9 cellular contexts compared by ENCODE assay signal in genomic region chr19:3186891-3187661, GRCh38. TPM values are rescaled to one million over a fixed set of nuclear protein-coding genes. Genes with fewer than 3 reads are reported as not detected.
DNase-seq lines count a peak whose midpoint lies in the region; ATAC-seq and TF ChIP-seq lines count a peak whose summit lies in the region.
"Had no signal": no experiment of that assay in that cellular context is flagged by ENCODE, and none has a peak within 500 bp of the region (broad histone marks: within the 10 kb centered on the region; RNA-seq: fewer than 3 reads in every experiment).

No MANE protein-coding gene starts in this region.

- peak; percentile 49 for DNase-seq in GM23248
- DNase-seq in T-helper 17 cell: no peak
- DNase-seq in foreskin fibroblast: peak in 1 of 2 donors; percentile 27
- no peak for DNase-seq in gastrocnemius medialis
- DNase-seq in GM03348 (ENCODE audit: low spot score): no peak
- no peak for DNase-seq in HPDE6-E6E7 (ENCODE audit: extremely low spot score)
- DNase-seq in DMS53 treated with DMSO at 0.1 percent for 48 hours (lab: John Stamatoyannopoulos, UW; ENCODE audit: unreplicated experiment): no peak
- DNase-seq: activated CD4-positive, alpha-beta T cell treated with anti-CD3 and anti-CD28 coated beads, Interleukin-2, amount 50 U/mL, for 1 hour had no signal

- H3K36me3 ChIP-seq in GM23248 (ENCODE audit: low read depth) (no peaks in the 10 kb centered on the region), gastrocnemius medialis (no peaks in the 10 kb centered on the region)

- H3K4me3 ChIP-seq in GM23248: peak overlapping the region; percentile 88
- peak overlapping the region; percentile 77 to 87 for H3K4me3 ChIP-seq in foreskin fibroblast (ENCODE audit: low read depth in 1 of 2, low read length in 2 of 2)
- peak overlapping the region; percentile 56 to 81 (median 76) for H3K4me3 ChIP-seq in gastrocnemius medialis

- H2AFZ ChIP-seq in GM23248: no peak overlapping the region

- no peak for ATAC-seq in T-helper 17 cell
- ATAC-seq in gastrocnemius medialis: no peak
- no peak for ATAC-seq in HG03025 (IDR thresholded peaks at IDR 0.05; ENCODE audit: low FRiP score, unreplicated experiment)

- intact Hi-C loops in gastrocnemius medialis (cut with DNase I; ENCODE audit: low total_unique reads): loop anchor here (10.0 kb wide), 1 partner anchor 878 kb away; the partner anchor contains the start of gene ZBTB7A

- no peaks in the 10 kb centered on the region for H3F3A ChIP-seq in GM23248 (ENCODE audit: insufficient read depth)

- TF ChIP-seq POLR2A in gastrocnemius medialis (IDR thresholded peaks at IDR 0.05): no peak

- peak overlapping the region; percentile 85 for H3K27ac Mint-ChIP-seq in T-helper 17 cell

- H3K9me2 ChIP-seq in GM23248 (ENCODE audit: insufficient read depth): no peaks in the 10 kb centered on the region

- H3K4me2 ChIP-seq in GM23248 (ENCODE audit: unreplicated experiment): peak overlapping the region; percentile 95

- H3K79me2 ChIP-seq in GM23248 (ENCODE audit: insufficient read depth): peaks cover 58% of the 10 kb centered on the region

- H3K4me3 Mint-ChIP-seq in T-helper 17 cell: peak overlapping the region; percentile 94

- in situ Hi-C loops in GM23248 (cut with MboI): no loop called here
- in situ Hi-C loops in gastrocnemius medialis (cut with MboI; ENCODE audit: low sequenced_read_pairs in 4 of 4): no loop called here

- H3K36me3 Mint-ChIP-seq in T-helper 17 cell (ENCODE audit: low read depth): no peaks in the 10 kb centered on the region

- no peaks in the 10 kb centered on the region for H4K20me1 ChIP-seq in GM23248 (ENCODE audit: insufficient read depth)

- no peaks in the 10 kb centered on the region for H3K27me3 Mint-ChIP-seq in T-helper 17 cell

- 61 to 64% methylated on average over 21 to 23 of the region's 23 CpGs for WGBS in GM23248 (ENCODE audit: low coverage in 1 of 2, low lambda C conversion rate in 2 of 2, missing lambda C conversion rate in 2 of 2), 2 experiments

- H3K9me3 ChIP-seq in GM23248 (ENCODE audit: low read depth) (no peaks in the 10 kb centered on the region), T-helper 17 cell (ENCODE audit: control insufficient read depth, low read length, poor library complexity, severe bottlenecking) (no peaks in the 10 kb centered on the region), gastrocnemius medialis (no peaks in the 10 kb centered on the region)

- no peak for TF ChIP-seq CTCF in foreskin fibroblast (IDR thresholded peaks at IDR 0.05; ENCODE audit: low read depth, low read length)
- TF ChIP-seq CTCF in gastrocnemius medialis (IDR thresholded peaks at IDR 0.05 in 4 of 5, conservative IDR thresholded peaks at IDR 0.05 in 1 of 5): no peak

- H3K27ac ChIP-seq in GM23248 (peak overlapping the region; percentile 46; the same call in 1 of the 2 replicates), gastrocnemius medialis (no peak overlapping the region)

- H3K27me3 ChIP-seq in GM23248 (replicated peaks; ENCODE audit: insufficient read depth) (no peaks in the 10 kb centered on the region), gastrocnemius medialis (no peaks in the 10 kb centered on the region)

- peaks cover 48% of the 10 kb centered on the region for H3K4me1 Mint-ChIP-seq in T-helper 17 cell

- peaks cover 10% of the 10 kb centered on the region for H3K4me1 ChIP-seq in GM23248 (ENCODE audit: insufficient read depth)
- peaks cover 4 to 16% of the 10 kb centered on the region in 2 donors for H3K4me1 ChIP-seq in gastrocnemius medialis

- H3K9ac ChIP-seq in GM23248: peak overlapping the region; percentile 88

RNA-seq across cellular contexts. Expression of gene NCLN, which starts 1.3 kb away (rescaled TPM):
- 73.0 and 76.5 TPM in 2 replicates for total RNA-seq in GM23248 (2014; rRNA removed; shearing (Covaris generic))
- 84.8 and 91.3 TPM in 2 replicates for polyA plus RNA-seq in GM23248 (2016; fragmentation: Nextera tagmentation; extraction: Ambion mirVana)
- total RNA-seq in T-helper 17 cell: 10 to 100 TPM; 47.8 to 50.6 TPM
- total RNA-seq in gastrocnemius medialis: 10 to 100 TPM; 18.2 to 54.4 (median 43.1) TPM

RNA-seq across cellular contexts. Expression of gene S1PR4, which starts 8.5 kb away (rescaled TPM):
- total RNA-seq in GM23248 (2014; rRNA removed; shearing (Covaris generic)): not detected in 2 replicates
- polyA plus RNA-seq in GM23248 (2016; fragmentation: Nextera tagmentation; extraction: Ambion mirVana): not detected in 2 replicates
- total RNA-seq in T-helper 17 cell (10 to 100 TPM; 83.1 to 97.0 TPM), gastrocnemius medialis (1 to 10 TPM in 2 of 4 donors, under 1 TPM in 2; 0.87 to 3.4 (median 0.97) TPM)

RNA-seq across cellular contexts. Expression of gene CELF5, which starts 37.4 kb away (rescaled TPM):
- total RNA-seq in GM23248 (2014; rRNA removed; shearing (Covaris generic)): 1.1 TPM in 1 of 2 replicates, not detected in the other
- polyA plus RNA-seq in GM23248 (2016; fragmentation: Nextera tagmentation; extraction: Ambion mirVana): 0.24 TPM in 1 of 2 replicates, not detected in the other
- total RNA-seq in T-helper 17 cell (under 1 TPM; 0.42 to 0.57 TPM), gastrocnemius medialis (not detected)

RNA-seq across cellular contexts. Expression of gene GNA15, which starts 51.2 kb away (rescaled TPM):
- total RNA-seq in GM23248 (2014; rRNA removed; shearing (Covaris generic)): not detected in 2 replicates
- not detected in 2 replicates for polyA plus RNA-seq in GM23248 (2016; fragmentation: Nextera tagmentation; extraction: Ambion mirVana)
- total RNA-seq in T-helper 17 cell (10 to 100 TPM; 28.7 to 54.1 TPM), gastrocnemius medialis (1 to 10 TPM in 1 of 4 donors, under 1 TPM in 3; 0.51 to 1.2 (median 0.81) TPM)

Comparison
In these comparisons a context has a peak if more than half of its experiments do, and no peak if none do; other contexts are left out.
1. RNA of gene S1PR4, which starts 8.5 kb away (total RNA-seq): 83.1 to 97.0 TPM in T-helper 17 cell; 0.87 to 3.4 TPM in gastrocnemius medialis and not detected in GM23248; every median in the first group is over 10 times any median in the second.
2. Peak in every context shown above with its lines, with median percentiles within 50 percentile points of each other: H3K4me3 ChIP-seq.